ENCODE assay signal across 1 cellular context in the genomic region with DNA sequence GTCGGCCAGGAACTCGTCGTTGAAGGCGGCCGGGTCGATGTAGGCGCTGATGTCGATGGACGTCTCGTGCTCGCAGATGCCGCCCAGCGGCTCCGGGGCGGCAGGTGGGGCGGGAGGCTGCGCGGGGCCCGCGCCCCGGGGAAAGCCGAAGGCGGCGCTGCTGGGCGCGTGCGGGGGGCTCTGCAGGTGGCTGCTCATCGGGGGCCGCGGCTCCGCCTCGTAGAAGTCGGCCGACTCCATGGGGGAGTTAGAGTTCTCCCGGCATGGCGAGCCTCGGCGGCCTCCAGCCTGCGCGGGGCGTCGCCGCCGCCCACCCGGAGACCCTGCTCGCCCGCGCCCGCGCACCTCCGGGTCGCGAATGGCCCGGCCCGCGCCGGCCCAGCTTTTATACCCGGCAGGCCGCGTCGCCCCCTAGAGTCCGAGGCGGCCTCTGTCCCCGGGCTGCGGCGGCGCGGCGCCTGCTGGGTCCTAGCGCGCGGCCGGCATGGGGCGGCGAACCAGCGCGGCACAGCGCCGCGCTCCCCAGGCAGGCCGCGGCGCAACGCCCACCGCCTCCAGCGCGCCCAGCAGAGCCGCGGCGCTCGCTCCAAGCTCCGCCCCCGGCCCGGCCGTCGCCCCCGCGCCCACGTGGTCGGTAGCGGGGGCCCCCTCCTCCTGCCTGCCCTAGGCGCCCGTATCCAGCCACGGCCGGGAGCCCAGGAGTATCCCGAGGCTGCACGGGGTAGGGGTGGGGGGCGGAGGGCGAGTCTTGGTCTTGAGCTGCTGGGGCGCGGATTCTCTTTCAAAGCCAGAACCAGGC.
TF ChIP-seq lines count a peak whose summit lies in the region.

Gene CEBPA (minus strand): TSS at position 360 of the 799 bp plus-strand sequence. CDS start 120 bp downstream, at position 240.

TF ChIP-seq in K562, 482 proteins besides CTCF, POLR2A, EP300 and RAD21 (continued from another document and continues in another):
- TF ChIP-seq CBX8 (IDR thresholded peaks at IDR 0.05; ENCODE audit: borderline replicate concordance, extremely low read depth, low read depth, low read length, poor library complexity, severe bottlenecking) (no peak), ZNF282 (CRISPR knock-in tag; IDR thresholded peaks at IDR 0.05) (no peak), NR4A1 (CRISPR knock-in tag; IDR thresholded peaks at IDR 0.05) (no peak), NR4A1 (tag; IDR thresholded peaks at IDR 0.05) (no peak), PHF21A (IDR thresholded peaks at IDR 0.05; ENCODE audit: borderline replicate concordance, low read depth) (no peak), SP1 (CRISPR knock-in tag; IDR thresholded peaks at IDR 0.05) (no peak), TEAD2 (tag; IDR thresholded peaks at IDR 0.05) (no peak), HINFP (tag; conservative IDR thresholded peaks at IDR 0.05; ENCODE audit: low read depth) (no peak), ZNF174 (CRISPR knock-in tag; IDR thresholded peaks at IDR 0.05) (no peak), L3MBTL2 (IDR thresholded peaks at IDR 0.05) (peak; percentile 97), KAT2B (IDR thresholded peaks at IDR 0.05; ENCODE audit: low read depth, low read length) (no peak), GTF2A2 (tag; IDR thresholded peaks at IDR 0.05) (peak; percentile 93), TBL1XR1 (IDR thresholded peaks at IDR 0.05; ENCODE audit: low read length in 2 of 2) (no peak), FOXP1 (CRISPR knock-in tag; IDR thresholded peaks at IDR 0.05) (no peak; the same call in 1 of the 2 replicates), ZNF277 (CRISPR knock-in tag; IDR thresholded peaks at IDR 0.05; ENCODE audit: borderline replicate concordance) (no peak), USF1 (CRISPR knock-in tag; IDR thresholded peaks at IDR 0.05) (no peak), CXXC5 (CRISPR knock-in tag; IDR thresholded peaks at IDR 0.05) (peak; percentile 89), KDM2B (CRISPR knock-in tag; IDR thresholded peaks at IDR 0.05) (no peak; the same call in 1 of the 2 replicates), FOXK1 (CRISPR knock-in tag; IDR thresholded peaks at IDR 0.05; ENCODE audit: borderline replicate concordance) (no peak), HCFC1 (IDR thresholded peaks at IDR 0.05; ENCODE audit: low read depth, low read length) (peak; percentile 51; the same call in 1 of the 2 replicates), HMGN3 (IDR thresholded peaks at IDR 0.05; ENCODE audit: borderline replicate concordance, extremely low read depth, insufficient read length, low read depth, low read length) (no peak), COPS2 (conservative IDR thresholded peaks at IDR 0.05) (no peak), SMARCA4 (IDR thresholded peaks at IDR 0.05) (no peak), TRIM28 (IDR thresholded peaks at IDR 0.05) (no peak), ATF7 (IDR thresholded peaks at IDR 0.05) (peak; percentile 53), PHB2 (IDR thresholded peaks at IDR 0.05; ENCODE audit: low read depth) (no peak), IRF9 (tag; IDR thresholded peaks at IDR 0.05) (no peak), CBFB (CRISPR knock-in tag; IDR thresholded peaks at IDR 0.05) (no peak), DMBX1 (CRISPR knock-in tag; IDR thresholded peaks at IDR 0.05; ENCODE audit: borderline replicate concordance) (0 out of 2 replicates have a peak, but pooled peaks have one; percentile 15), NR3C1 (CRISPR knock-in tag; IDR thresholded peaks at IDR 0.05) (no peak), ZNF507 (tag; conservative IDR thresholded peaks at IDR 0.05) (no peak), ZNF589 (CRISPR knock-in tag; IDR thresholded peaks at IDR 0.05; ENCODE audit: low read depth) (no peak), SPI1 (IDR thresholded peaks at IDR 0.05; ENCODE audit: borderline replicate concordance, low read depth, low read length) (no peak), EGR1 (conservative IDR thresholded peaks at IDR 0.05) (peak; percentile 63), RBM39 (optimal IDR thresholded peaks at IDR 0.05; ENCODE audit: low read depth, low read length) (no peak), NFIX (CRISPR knock-in tag; IDR thresholded peaks at IDR 0.05; ENCODE audit: low read depth) (no peak), ELK1 (CRISPR knock-in tag; IDR thresholded peaks at IDR 0.05) (no peak), MEIS2 (IDR thresholded peaks at IDR 0.05; ENCODE audit: partially characterized antibody) (no peak), SMC3 (conservative IDR thresholded peaks at IDR 0.05; ENCODE audit: insufficient read depth, low read depth, low read length) (0 out of 2 replicates have a peak, but pooled peaks have one; percentile 13), TAL1 (IDR thresholded peaks at IDR 0.05) (no peak), LARP7 (IDR thresholded peaks at IDR 0.05) (no peak), ZNF609 (CRISPR knock-in tag; IDR thresholded peaks at IDR 0.05; ENCODE audit: borderline replicate concordance) (no peak), DIDO1 (tag; IDR thresholded peaks at IDR 0.05; ENCODE audit: low read depth) (no peak), DACH1 (IDR thresholded peaks at IDR 0.05; ENCODE audit: partially characterized antibody) (no peak), CBX2 (IDR thresholded peaks at IDR 0.05; ENCODE audit: insufficient read depth, low read length, poor library complexity, severe bottlenecking) (no peak), HDGF (IDR thresholded peaks at IDR 0.05) (no peak), ZNF347 (CRISPR knock-in tag; IDR thresholded peaks at IDR 0.05; ENCODE audit: low read depth) (no peak), ZKSCAN3 (CRISPR knock-in tag; IDR thresholded peaks at IDR 0.05) (no peak)
- TF ChIP-seq, protein P1, sequence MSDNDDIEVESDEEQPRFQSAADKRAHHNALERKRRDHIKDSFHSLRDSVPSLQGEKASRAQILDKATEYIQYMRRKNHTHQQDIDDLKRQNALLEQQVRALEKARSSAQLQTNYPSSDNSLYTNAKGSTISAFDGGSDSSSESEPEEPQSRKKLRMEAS (CRISPR knock-in tag; IDR thresholded peaks at IDR 0.05): no peak
- TF ChIP-seq, protein P2, sequence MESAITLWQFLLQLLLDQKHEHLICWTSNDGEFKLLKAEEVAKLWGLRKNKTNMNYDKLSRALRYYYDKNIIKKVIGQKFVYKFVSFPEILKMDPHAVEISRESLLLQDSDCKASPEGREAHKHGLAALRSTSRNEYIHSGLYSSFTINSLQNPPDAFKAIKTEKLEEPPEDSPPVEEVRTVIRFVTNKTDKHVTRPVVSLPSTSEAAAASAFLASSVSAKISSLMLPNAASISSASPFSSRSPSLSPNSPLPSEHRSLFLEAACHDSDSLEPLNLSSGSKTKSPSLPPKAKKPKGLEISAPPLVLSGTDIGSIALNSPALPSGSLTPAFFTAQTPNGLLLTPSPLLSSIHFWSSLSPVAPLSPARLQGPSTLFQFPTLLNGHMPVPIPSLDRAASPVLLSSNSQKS (CRISPR knock-in tag; IDR thresholded peaks at IDR 0.05): no peak
- TF ChIP-seq, protein P3, sequence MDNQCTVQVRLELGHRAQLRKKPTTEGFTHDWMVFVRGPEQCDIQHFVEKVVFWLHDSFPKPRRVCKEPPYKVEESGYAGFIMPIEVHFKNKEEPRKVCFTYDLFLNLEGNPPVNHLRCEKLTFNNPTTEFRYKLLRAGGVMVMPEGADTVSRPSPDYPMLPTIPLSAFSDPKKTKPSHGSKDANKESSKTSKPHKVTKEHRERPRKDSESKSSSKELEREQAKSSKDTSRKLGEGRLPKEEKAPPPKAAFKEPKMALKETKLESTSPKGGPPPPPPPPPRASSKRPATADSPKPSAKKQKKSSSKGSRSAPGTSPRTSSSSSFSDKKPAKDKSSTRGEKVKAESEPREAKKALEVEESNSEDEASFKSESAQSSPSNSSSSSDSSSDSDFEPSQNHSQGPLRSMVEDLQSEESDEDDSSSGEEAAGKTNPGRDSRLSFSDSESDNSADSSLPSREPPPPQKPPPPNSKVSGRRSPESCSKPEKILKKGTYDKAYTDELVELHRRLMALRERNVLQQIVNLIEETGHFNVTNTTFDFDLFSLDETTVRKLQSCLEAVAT (IDR thresholded peaks at IDR 0.05): no peak
- TF ChIP-seq, protein P4, sequence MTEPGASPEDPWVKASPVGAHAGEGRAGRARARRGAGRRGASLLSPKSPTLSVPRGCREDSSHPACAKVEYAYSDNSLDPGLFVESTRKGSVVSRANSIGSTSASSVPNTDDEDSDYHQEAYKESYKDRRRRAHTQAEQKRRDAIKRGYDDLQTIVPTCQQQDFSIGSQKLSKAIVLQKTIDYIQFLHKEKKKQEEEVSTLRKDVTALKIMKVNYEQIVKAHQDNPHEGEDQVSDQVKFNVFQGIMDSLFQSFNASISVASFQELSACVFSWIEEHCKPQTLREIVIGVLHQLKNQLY (CRISPR knock-in tag; conservative IDR thresholded peaks at IDR 0.05): no peak
- TF ChIP-seq, protein P5, sequence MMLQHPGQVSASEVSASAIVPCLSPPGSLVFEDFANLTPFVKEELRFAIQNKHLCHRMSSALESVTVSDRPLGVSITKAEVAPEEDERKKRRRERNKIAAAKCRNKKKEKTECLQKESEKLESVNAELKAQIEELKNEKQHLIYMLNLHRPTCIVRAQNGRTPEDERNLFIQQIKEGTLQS (IDR thresholded peaks at IDR 0.05): no peak
- TF ChIP-seq, protein P5 (CRISPR knock-in tag; conservative IDR thresholded peaks at IDR 0.05): no peak
